In genomic region chr15:64911317-64912186, GRCh38 we compare ENCODE assay signal across 8 cellular contexts. TPM values are rescaled to one million over a fixed set of nuclear protein-coding genes. Genes with fewer than 3 reads are reported as not detected.
DNase-seq lines count a peak whose midpoint lies in the region; ATAC-seq, FAIRE-seq and TF ChIP-seq lines count a peak whose summit lies in the region.

Gene ANKDD1A, plus strand, starts transcription at chr15:64911902. Its CDS starts 29 bp downstream, at chr15:64911931.

- H3K9me3 Mint-ChIP-seq in activated T-helper 2 cell treated with anti-CD3 and anti-CD28 coated beads, Interferon-gamma antibody, Interleukin-2, Interleukin-4, amounts not matched to agents 10 μg/mL and 5 μg/mL and 100 μg/mL, durations not matched to agents 14 hours and 24 hours and 36 hours, result no peaks in the 10 kb centered on the region
- H3K9me3 Mint-ChIP-seq in neural progenitor cell, result peaks cover 2% of the 10 kb centered on the region

- H3K9ac ChIP-seq in neural progenitor cell, result no peak within 1 kb of the TSS

- no peak for TF ChIP-seq CTCF in neural progenitor cell (IDR thresholded peaks at IDR 0.05)

- no peaks in the 10 kb centered on the region for H3K36me3 Mint-ChIP-seq in activated T-helper 2 cell treated with anti-CD3 and anti-CD28 coated beads, Interferon-gamma antibody, Interleukin-2, Interleukin-4, amounts not matched to agents 10 μg/mL and 5 μg/mL and 100 μg/mL, durations not matched to agents 14 hours and 24 hours and 36 hours (ENCODE audit: low read depth)
- H3K36me3 Mint-ChIP-seq in neural progenitor cell, result no peaks in the 10 kb centered on the region

- peak; percentile 66 for FAIRE-seq in urothelium cell line (lab: Jason Lieb, UNC)

- peak within 1 kb of the TSS; percentile 69 for H3K4me3 ChIP-seq in neural progenitor cell

- peak within 1 kb of the TSS; percentile 84 for H3K4me2 ChIP-seq in neural progenitor cell

- H3K27ac Mint-ChIP-seq in activated T-helper 2 cell treated with anti-CD3 and anti-CD28 coated beads, Interferon-gamma antibody, Interleukin-2, Interleukin-4, amounts not matched to agents 10 μg/mL and 5 μg/mL and 100 μg/mL, durations not matched to agents 14 hours and 24 hours and 36 hours, result no peak within 1 kb of the TSS
- H3K27ac Mint-ChIP-seq in neural progenitor cell, result no peak within 1 kb of the TSS

- H4K20me1 ChIP-seq in neural progenitor cell (ENCODE audit: low read depth), result peaks cover 5% of the 10 kb centered on the region

- peaks cover 38% of the 10 kb centered on the region for H3K27me3 ChIP-seq in neural progenitor cell

- H3K27me3 Mint-ChIP-seq in activated T-helper 2 cell treated with anti-CD3 and anti-CD28 coated beads, Interferon-gamma antibody, Interleukin-2, Interleukin-4, amounts not matched to agents 10 μg/mL and 5 μg/mL and 100 μg/mL, durations not matched to agents 14 hours and 24 hours and 36 hours (ENCODE audit: low read depth), result peaks cover 20% of the 10 kb centered on the region
- peaks cover 13% of the 10 kb centered on the region for H3K27me3 Mint-ChIP-seq in neural progenitor cell (ENCODE audit: insufficient read depth, low read depth)

- no peaks in the 10 kb centered on the region for H3K36me3 ChIP-seq in neural progenitor cell

- intact Hi-C loops in activated T-helper 2 cell treated with anti-CD3 and anti-CD28 coated beads, Interferon-gamma antibody, Interleukin-2, Interleukin-4, amounts not matched to agents 10 μg/mL and 5 μg/mL and 100 μg/mL, durations not matched to agents 14 hours and 24 hours and 36 hours (cut with micrococcal nuclease), result no loop called here

- peaks cover 12% of the 10 kb centered on the region for H3F3A ChIP-seq in neural progenitor cell (ENCODE audit: low read depth)

- H3K79me2 ChIP-seq in neural progenitor cell (ENCODE audit: low read depth), result no peaks in the 10 kb centered on the region

- peak; percentile 14 for DNase-seq in GM04504 (ENCODE audit: low read depth)
- DNase-seq in NCI-H460 (ENCODE audit: extremely low read depth, low read depth), result peak; percentile 34
- DNase-seq in activated T-helper 2 cell treated with anti-CD3 and anti-CD28 coated beads, Interferon-gamma antibody, Interleukin-2, Interleukin-4, amounts not matched to agents 10 μg/mL and 5 μg/mL and 100 μg/mL, durations not matched to agents 14 hours and 24 hours and 36 hours (ENCODE audit: low spot score), result peak; percentile 60
- DNase-seq in foreskin melanocyte, result peak; percentile 53
- peak; percentile 91 for DNase-seq in neural progenitor cell (ENCODE audit: low spot score)
- peak; percentile 96 for DNase-seq in urothelium cell line (ENCODE audit: low spot score)

- peak within 1 kb of the TSS; percentile 81 for H3K4me3 Mint-ChIP-seq in activated T-helper 2 cell treated with anti-CD3 and anti-CD28 coated beads, Interferon-gamma antibody, Interleukin-2, Interleukin-4, amounts not matched to agents 10 μg/mL and 5 μg/mL and 100 μg/mL, durations not matched to agents 14 hours and 24 hours and 36 hours (ENCODE audit: low read depth)
- H3K4me3 Mint-ChIP-seq in neural progenitor cell, result peak within 1 kb of the TSS; percentile 84

- no peak within 1 kb of the TSS for H3K27ac ChIP-seq in neural progenitor cell

- peaks cover 3% of the 10 kb centered on the region for H3K4me1 ChIP-seq in neural progenitor cell

- no peaks in the 10 kb centered on the region for H3K9me3 ChIP-seq in neural progenitor cell (ENCODE audit: low read depth)

- H3K4me1 Mint-ChIP-seq in activated T-helper 2 cell treated with anti-CD3 and anti-CD28 coated beads, Interferon-gamma antibody, Interleukin-2, Interleukin-4, amounts not matched to agents 10 μg/mL and 5 μg/mL and 100 μg/mL, durations not matched to agents 14 hours and 24 hours and 36 hours (ENCODE audit: low read depth), result peaks cover 10% of the 10 kb centered on the region
- peaks cover 28% of the 10 kb centered on the region for H3K4me1 Mint-ChIP-seq in neural progenitor cell

- H2AFZ ChIP-seq in neural progenitor cell (replicated peaks), result peak within 1 kb of the TSS; percentile 89

- peak; percentile 66 for ATAC-seq in HG02571 (IDR thresholded peaks at IDR 0.05; ENCODE audit: unreplicated experiment)
- no peak for ATAC-seq in HG03460 (IDR thresholded peaks at IDR 0.05; ENCODE audit: unreplicated experiment)

RNA-seq across cellular contexts. Expression of gene ANKDD1A, which starts in this region (rescaled TPM):
- 1.6 and 1.7 TPM in 2 replicates for total RNA-seq in NCI-H460 (2014; rRNA removed; shearing (Covaris generic))
- 1.9 and 8.0 TPM in 2 replicates for polyA plus RNA-seq in NCI-H460 (2014; cell fraction: nucleus; rRNA removed)
- 2.2 and 2.5 TPM in 2 replicates for total RNA-seq in activated T-helper 2 cell treated with anti-CD3 and anti-CD28 coated beads, Interferon-gamma antibody, Interleukin-2, Interleukin-4, amounts not matched to agents 10 μg/mL and 5 μg/mL and 100 μg/mL, durations not matched to agents 14 hours and 24 hours and 36 hours
- total RNA-seq in neural progenitor cell (ENCODE audit: low replicate concordance), result 6.1 and 7.1 TPM in 2 replicates

Comparison
In these comparisons a context has a peak if more than half of its experiments do, and no peak if none do; other contexts are left out.
1. DNase-seq: peak in every context shown above with its lines; median percentile 96 in urothelium cell line; 91 in neural progenitor cell; 60 in activated T-helper 2 cell treated with anti-CD3 and anti-CD28 coated beads, Interferon-gamma antibody, Interleukin-2, Interleukin-4, amounts not matched to agents 10 μg/mL and 5 μg/mL and 100 μg/mL, durations not matched to agents 14 hours and 24 hours and 36 hours; 53 in foreskin melanocyte; 34 in NCI-H460; 14 in GM04504.